ENCODE assay signal across 9 cellular contexts in genomic region chr18:22560283-22560627, GRCh38.
A peak's percentile ranks its signal among the peaks of the same experiment; 100 is the strongest.
DNase-seq lines count a peak whose midpoint lies in the region; ATAC-seq, FAIRE-seq and TF ChIP-seq lines count a peak whose summit lies in the region.
"Had no signal": no experiment of that assay in that cellular context is flagged by ENCODE, and none has a peak within 500 bp of the region (broad histone marks: within the 10 kb centered on the region; RNA-seq: fewer than 3 reads in every experiment).

No MANE protein-coding gene starts in this region.

- H3K79me2 ChIP-seq in HCT116 (ENCODE audit: insufficient read depth, low read length) (no peaks in the 10 kb centered on the region), K562 (ENCODE audit: control insufficient read depth, insufficient read depth, low read length) (no peaks in the 10 kb centered on the region)

- in situ Hi-C loops in K562 (cut with MboI) = loop anchor here (25.0 kb wide), 1 partner anchor 648 kb away; no protein-coding TSS in a partner anchor

- peak overlapping the region; percentile 38; the same call in 1 of the 2 replicates for H3K9ac ChIP-seq in HCT116 (ENCODE audit: low read length)
- peak overlapping the region; percentile 56 to 88 for H3K9ac ChIP-seq in K562 (ENCODE audit: insufficient read depth in 1 of 2, low read depth in 2 of 2, low read length in 2 of 2)

- H2AFZ ChIP-seq in HCT116 (ENCODE audit: low read depth, low read length, poor library complexity, severe bottlenecking) = peak overlapping the region; percentile 96
- peak overlapping the region; percentile 93 for H2AFZ ChIP-seq in K562 (ENCODE audit: low read depth, low read length)

- CTCF ChIA-PET in HCT116 (lab: Charles Lee) = interaction anchor here (1.5 kb wide), 1 partner anchor 182 kb away, joined by 4 read pairs; no protein-coding TSS in a partner anchor
- CTCF ChIA-PET in K562 (lab: Yijun Ruan, JAX; ENCODE audit: low intra/inter-chr PET ratio) = interaction anchor here (0.7 kb wide), 1 partner anchor 628 kb away, joined by 3 read pairs; no protein-coding TSS in a partner anchor

- H3K4me2 ChIP-seq in HCT116 (ENCODE audit: low read length) (peak overlapping the region; percentile 98), K562 (ENCODE audit: insufficient read depth, low read length) (peak overlapping the region; percentile 81)

- no peak for TF ChIP-seq RAD21 in HCT116 (IDR thresholded peaks at IDR 0.05; ENCODE audit: low read depth)
- peak in 1 of 2 experiments; percentile 9; a peak in 1 of 4 replicates for TF ChIP-seq RAD21 in K562 (CRISPR knock-in tag; conservative IDR thresholded peaks at IDR 0.05 in 1 of 2, IDR thresholded peaks at IDR 0.05 in 1 of 2)

- H3K27ac ChIP-seq in HCT116 (ENCODE audit: low read depth, low read length) = no peak overlapping the region
- H3K27ac ChIP-seq in K562 (ENCODE audit: extremely low read depth, low read depth, low read length) = peak overlapping the region; percentile 72
- peak overlapping the region; percentile 84 to 87 for H3K27ac ChIP-seq in left lung
- peak overlapping the region; percentile 85 to 88 for H3K27ac ChIP-seq in small intestine (ENCODE audit: low read depth in 1 of 2, low read length in 1 of 2)
- no peak overlapping the region for H3K27ac ChIP-seq in WERI-Rb-1

- no peak for TF ChIP-seq EP300 in K562 (IDR thresholded peaks at IDR 0.05; ENCODE audit: low read length)

- TF ChIP-seq POLR2A in HCT116 (IDR thresholded peaks at IDR 0.05; ENCODE audit: borderline replicate concordance, extremely low read depth, insufficient read depth, insufficient read length) (no peak), K562 (conservative IDR thresholded peaks at IDR 0.05) (no peak)

- H3K4me1 Mint-ChIP-seq in activated T-helper 1 cell treated with anti-CD3 and anti-CD28 coated beads, Interleukin-12 subunit alpha, Interleukin-12 subunit beta, Interleukin-2, Interleukin-4 antibody, amounts not matched to agents 30 ng/mL and 10 ng/mL and 1 ng/mL, durations not matched to agents 14 hours and 24 hours and 36 hours (ENCODE audit: low read depth) = no peaks in the 10 kb centered on the region

- TF ChIP-seq CTCF in HCT116 (IDR thresholded peaks at IDR 0.05 in 2 of 3, conservative IDR thresholded peaks at IDR 0.05 in 1 of 3; ENCODE audit: borderline replicate concordance in 1 of 3, insufficient read depth in 1 of 3, low read depth in 2 of 3, low read length in 2 of 3) (no peak), K562 (IDR thresholded peaks at IDR 0.05 in 2 of 3, conservative IDR thresholded peaks at IDR 0.05 in 1 of 3; ENCODE audit: insufficient read depth in 2 of 3, low read depth in 1 of 3, low read length in 3 of 3) (no peak), left lung (IDR thresholded peaks at IDR 0.05) (no peak), WERI-Rb-1 (IDR thresholded peaks at IDR 0.05; ENCODE audit: low read depth, low read length) (no peak)

- intact Hi-C loops in HCT116 (cut with micrococcal nuclease) = loop anchor here (1.0 to 10.0 kb wide), 4 partner anchors 185 to 1365 kb away; no protein-coding TSS in a partner anchor
- intact Hi-C loops in K562 (cut with micrococcal nuclease) = loop anchor here (5.0 kb wide), 2 partner anchors 648 to 663 kb away; no protein-coding TSS in a partner anchor
- intact Hi-C loops in left lung (cut with DNase I) = loop anchor here in 1 of 2 donors (10.0 kb wide), 1 partner anchor 385 kb away; no protein-coding TSS in a partner anchor
- intact Hi-C loops in activated T-helper 1 cell treated with anti-CD3 and anti-CD28 coated beads, Interleukin-12 subunit alpha, Interleukin-12 subunit beta, Interleukin-2, Interleukin-4 antibody, amounts not matched to agents 30 ng/mL and 10 ng/mL and 1 ng/mL, durations not matched to agents 14 hours and 24 hours and 36 hours (cut with micrococcal nuclease) = loop anchor here (10.0 kb wide), 1 partner anchor 565 kb away; no protein-coding TSS in a partner anchor

- H4K20me1 ChIP-seq in HCT116 (ENCODE audit: insufficient read depth) (no peaks in the 10 kb centered on the region), K562 (replicated peaks; ENCODE audit: control insufficient read depth, insufficient read depth, low read length) (no peaks in the 10 kb centered on the region)

- no peaks in the 10 kb centered on the region for H3K9me1 ChIP-seq in K562 (ENCODE audit: control insufficient read depth, insufficient read depth, low read length)

- WGBS in K562 (ENCODE audit: insufficient coverage, low coverage, missing lambda C conversion rate) = 25% methylated on average over 7 of the region's 7 CpGs
- WGBS in small intestine, 3 donors = 18 to 30% (median 26%) methylated on average over 7 of the region's 7 CpGs

- H3K4me1 ChIP-seq in HCT116 (ENCODE audit: control insufficient read depth in 1 of 2, insufficient read depth in 2 of 2, low read length in 2 of 2) (peaks cover 4 to 22% of the 10 kb centered on the region in 2 experiments; a peak in 3 of 4 replicates), K562 (replicated peaks in 1 of 2; ENCODE audit: control insufficient read depth in 2 of 2, insufficient read depth in 2 of 2, low read length in 2 of 2) (peaks cover 20 to 29% of the 10 kb centered on the region in 2 experiments), left lung (peaks cover 7 to 19% of the 10 kb centered on the region in 2 donors), small intestine (ENCODE audit: control insufficient read depth in 2 of 2, insufficient read depth in 1 of 2, low read depth in 1 of 2, low read length in 1 of 2) (no peaks in the 10 kb centered on the region)

- POLR2A ChIA-PET in HCT116 (lab: Charles Lee) = no interaction called here
- POLR2A ChIA-PET in K562 (lab: Yijun Ruan, JAX) = no interaction called here

- H3K9me3 ChIP-seq in HCT116 (ENCODE audit: control insufficient read depth in 1 of 2, insufficient read depth in 1 of 2, low read depth in 1 of 2, low read length in 2 of 2) = no peaks in the 10 kb centered on the region
- H3K9me3 ChIP-seq in K562 (replicated peaks; ENCODE audit: control insufficient read depth, insufficient read depth, low read depth, low read length) = no peaks in the 10 kb centered on the region
- H3K9me3 ChIP-seq in left lung = no peaks in the 10 kb centered on the region
- H3K9me3 ChIP-seq in small intestine (ENCODE audit: control insufficient read depth, low read depth) = no peaks in the 10 kb centered on the region
- no peaks in the 10 kb centered on the region for H3K9me3 ChIP-seq in WERI-Rb-1 (ENCODE audit: severe bottlenecking)

- peaks cover 37% of the 10 kb centered on the region for H3K27me3 Mint-ChIP-seq in activated T-helper 1 cell treated with anti-CD3 and anti-CD28 coated beads, Interleukin-12 subunit alpha, Interleukin-12 subunit beta, Interleukin-2, Interleukin-4 antibody, amounts not matched to agents 30 ng/mL and 10 ng/mL and 1 ng/mL, durations not matched to agents 14 hours and 24 hours and 36 hours (ENCODE audit: insufficient read depth)

- H3K9me3 Mint-ChIP-seq in activated T-helper 1 cell treated with anti-CD3 and anti-CD28 coated beads, Interleukin-12 subunit alpha, Interleukin-12 subunit beta, Interleukin-2, Interleukin-4 antibody, amounts not matched to agents 30 ng/mL and 10 ng/mL and 1 ng/mL, durations not matched to agents 14 hours and 24 hours and 36 hours = no peaks in the 10 kb centered on the region

- H3K27ac Mint-ChIP-seq in activated T-helper 1 cell treated with anti-CD3 and anti-CD28 coated beads, Interleukin-12 subunit alpha, Interleukin-12 subunit beta, Interleukin-2, Interleukin-4 antibody, amounts not matched to agents 30 ng/mL and 10 ng/mL and 1 ng/mL, durations not matched to agents 14 hours and 24 hours and 36 hours = no peak overlapping the region

- RAD21 ChIA-PET in HCT116 (lab: Charles Lee; ENCODE audit: low non-redundant PET in 1 of 2, low total read pairs in 2 of 2, uncharacterized antibody in 2 of 2, unreplicated experiment in 2 of 2) = interaction anchor here in 1 of 2 experiments (0.7 kb wide), 1 partner anchor 77 kb away, joined by 3 read pairs; no protein-coding TSS in a partner anchor

- H3K4me3 Mint-ChIP-seq in activated T-helper 1 cell treated with anti-CD3 and anti-CD28 coated beads, Interleukin-12 subunit alpha, Interleukin-12 subunit beta, Interleukin-2, Interleukin-4 antibody, amounts not matched to agents 30 ng/mL and 10 ng/mL and 1 ng/mL, durations not matched to agents 14 hours and 24 hours and 36 hours = no peak overlapping the region

- H3K27me3 ChIP-seq in HCT116 (ENCODE audit: insufficient read depth, low read length) (no peaks in the 10 kb centered on the region), K562 (ENCODE audit: control insufficient read depth in 2 of 2, insufficient read depth in 2 of 2, low read length in 2 of 2) (no peaks in the 10 kb centered on the region; a peak in 1 of 5 replicates), left lung (peaks cover 0 to 49% of the 10 kb centered on the region in 2 donors), small intestine (ENCODE audit: control insufficient read depth in 2 of 2, insufficient read depth in 2 of 2, low read length in 2 of 2) (no peaks in the 10 kb centered on the region), WERI-Rb-1 (ENCODE audit: insufficient read depth, low read depth, severe bottlenecking) (peaks cover 84% of the 10 kb centered on the region)

- BruUV-seq in HCT116 (replicated peaks; lab: Mats Ljungman, UMichigan) = no TSS peak
- no TSS peak for BruUV-seq in K562 (replicated peaks; lab: Mats Ljungman, UMichigan)

- H3K36me3 ChIP-seq in HCT116 (ENCODE audit: control insufficient read depth in 1 of 2, insufficient read depth in 2 of 2, low read length in 2 of 2) (no peaks in the 10 kb centered on the region), K562 (ENCODE audit: control insufficient read depth, insufficient read depth, low read length) (no peaks in the 10 kb centered on the region), left lung (no peaks in the 10 kb centered on the region), small intestine (ENCODE audit: control insufficient read depth in 2 of 2, insufficient read depth in 2 of 2, low read length in 2 of 2) (no peaks in the 10 kb centered on the region), WERI-Rb-1 (no peaks in the 10 kb centered on the region)

- ATAC-seq in HCT116 (no peak), K562 (no peak), left lung (no peak), GM21367 (IDR thresholded peaks at IDR 0.05; ENCODE audit: unreplicated experiment) (no peak), GM21390 (IDR thresholded peaks at IDR 0.05; ENCODE audit: unreplicated experiment) (no peak)

- DNase-seq in HCT116 (ENCODE audit: low read depth, low spot score) (no peak), K562 (ENCODE audit: extremely low read depth in 1 of 4, low spot score in 3 of 4) (no peak), left lung (no peak), small intestine (no peak), WERI-Rb-1 (no peak)
- no peak for DNase-seq in activated T-helper 1 cell treated with anti-CD3 and anti-CD28 coated beads, Interleukin-12 subunit alpha, Interleukin-12 subunit beta, Interleukin-2, Interleukin-4 antibody, amounts not matched to agents 30 ng/mL and 10 ng/mL and 1 ng/mL, durations not matched to agents 14 hours and 24 hours and 36 hours (ENCODE audit: low spot score)
- DNase-seq: NCI-H2029 had no signal

- FAIRE-seq in K562 (lab: Jason Lieb, UNC) (no peak), small intestine (lab: Jason Lieb, UNC) (no peak)

- H3K36me3 Mint-ChIP-seq in activated T-helper 1 cell treated with anti-CD3 and anti-CD28 coated beads, Interleukin-12 subunit alpha, Interleukin-12 subunit beta, Interleukin-2, Interleukin-4 antibody, amounts not matched to agents 30 ng/mL and 10 ng/mL and 1 ng/mL, durations not matched to agents 14 hours and 24 hours and 36 hours (ENCODE audit: low read depth) = no peaks in the 10 kb centered on the region

- peak overlapping the region; percentile 54 to 73 for H3K4me3 ChIP-seq in HCT116 (replicated peaks in 1 of 2; ENCODE audit: low read depth in 1 of 2, low read length in 2 of 2)
- H3K4me3 ChIP-seq in K562 = peak overlapping the region; percentile 58; the same call in 1 of the 2 replicates
- H3K4me3 ChIP-seq in left lung = peak overlapping the region; percentile 43 to 48
- H3K4me3 ChIP-seq in small intestine (ENCODE audit: low read depth in 1 of 2, low read length in 2 of 2) = peak overlapping the region in 1 of 2 donors; percentile 55
- H3K4me3 ChIP-seq in WERI-Rb-1 (ENCODE audit: low read depth, low read length) = no peak overlapping the region

- no peaks in the 10 kb centered on the region for H3K9me2 ChIP-seq in HCT116 (ENCODE audit: insufficient read depth)

Comparison
In these comparisons a context has a peak if more than half of its experiments do, and no peak if none do; other contexts are left out.
1. H3K27ac ChIP-seq: peak in K562 (single experiment), left lung (2 of 2) and small intestine (2 of 2); none in HCT116 (single experiment) and WERI-Rb-1 (single experiment).
2. Of the 22 proteins assayed by ChIP-seq in both K562 and HCT116: peak only in K562: POLR2AphosphoS5; only in HCT116: none; in both: none; in neither: 20; mixed calls (peak in some experiments, not most) for 1.